ENCODE assay signal across 17 cellular contexts in the genomic region with DNA sequence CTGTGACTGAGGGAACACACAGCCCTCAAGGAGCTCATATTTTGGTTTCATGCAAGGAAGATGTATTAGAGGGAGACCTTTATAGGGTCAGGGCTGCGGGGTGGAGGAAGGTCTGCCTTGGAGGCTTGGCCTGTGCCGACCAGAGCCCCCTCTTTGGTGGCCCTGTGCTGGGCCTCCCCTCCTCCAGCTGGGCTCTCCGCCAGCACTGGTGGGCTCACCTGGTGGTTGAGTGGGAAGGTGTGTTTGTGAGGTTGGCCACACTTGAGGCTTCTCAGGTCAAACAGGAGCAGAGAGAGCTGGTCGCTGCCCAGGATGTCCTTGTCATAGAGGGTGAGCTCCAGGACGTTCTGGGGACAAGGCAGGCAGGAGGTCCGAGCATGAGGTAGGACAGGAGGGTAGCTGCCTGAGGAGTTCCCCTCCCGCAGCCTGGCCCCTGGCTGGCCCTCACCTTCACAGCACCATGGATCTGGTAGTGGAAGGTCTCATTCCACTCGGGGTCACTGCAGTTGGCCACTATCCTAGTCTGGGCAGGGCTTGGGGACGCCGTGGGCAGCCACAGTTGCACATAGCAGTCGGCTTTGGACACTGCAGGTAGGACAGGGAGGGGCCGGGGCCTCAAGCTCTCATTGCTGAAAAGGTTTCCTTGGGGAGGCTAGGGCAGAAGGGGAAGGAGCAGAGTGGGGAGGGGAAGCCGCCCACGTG. TPM values are rescaled to one million over a fixed set of nuclear protein-coding genes. Genes with fewer than 3 reads are reported as not detected.
DNase-seq lines count a peak whose midpoint lies in the region; ATAC-seq and TF ChIP-seq lines count a peak whose summit lies in the region.
"Had no signal": no experiment of that assay in that cellular context is flagged by ENCODE, and none has a peak within 500 bp of the region (broad histone marks: within the 10 kb centered on the region; RNA-seq: fewer than 3 reads in every experiment).

No MANE protein-coding gene starts in this region.

- intact Hi-C loops in lower lobe of right lung (cut with DNase I) (no loop called here), gastrocnemius medialis (cut with DNase I; ENCODE audit: low total_unique reads) (loop anchor here (2.0 to 5.0 kb wide), 2 partner anchors 235 to 318 kb away; no protein-coding TSS in a partner anchor)

- POLR2A ChIA-PET in activated CD4-positive, alpha-beta memory T cell treated with anti-CD3 and anti-CD28 coated beads, Interleukin-2, amount 10 ng/mL, durations not matched to agents 7 days and 5 days (lab: Charles Lee): interaction anchor here (1.4 kb wide), 1 partner anchor 13 kb away, joined by 3 read pairs; no protein-coding TSS in a partner anchor

- H3K4me3 ChIP-seq in H7 (ENCODE audit: insufficient read depth, low read depth, low read length): no peak overlapping the region
- peak overlapping the region; percentile 48 for H3K4me3 ChIP-seq in lower lobe of right lung
- no peak overlapping the region for H3K4me3 ChIP-seq in gastrocnemius medialis
- H3K4me3 ChIP-seq: BLaER1, K562 had no signal

- no peaks in the 10 kb centered on the region for H3K9me3 Mint-ChIP-seq in activated CD4-positive, alpha-beta memory T cell treated with anti-CD3 and anti-CD28 coated beads, Interleukin-2, amount 10 ng/mL, durations not matched to agents 7 days and 5 days

- no peaks in the 10 kb centered on the region for H3K36me3 Mint-ChIP-seq in activated CD4-positive, alpha-beta memory T cell treated with anti-CD3 and anti-CD28 coated beads, Interleukin-2, amount 10 ng/mL, durations not matched to agents 7 days and 5 days (ENCODE audit: low read depth)

- H3K27ac Mint-ChIP-seq in activated CD4-positive, alpha-beta memory T cell treated with anti-CD3 and anti-CD28 coated beads, Interleukin-2, amount 10 ng/mL, durations not matched to agents 7 days and 5 days: no peak overlapping the region

- TF ChIP-seq POLR2A in gastrocnemius medialis (IDR thresholded peaks at IDR 0.05): no peak

- CTCF ChIA-PET in activated CD4-positive, alpha-beta memory T cell treated with anti-CD3 and anti-CD28 coated beads, Interleukin-2, amount 10 ng/mL, durations not matched to agents 7 days and 5 days (lab: Charles Lee): interaction anchor here (2.2 kb wide), 1 partner anchor 19 kb away, joined by 4 read pairs; no protein-coding TSS in a partner anchor

- H3K9me3 ChIP-seq in lower lobe of right lung (no peaks in the 10 kb centered on the region), gastrocnemius medialis (no peaks in the 10 kb centered on the region)
- H3K9me3 ChIP-seq: BLaER1 had no signal

- no peaks in the 10 kb centered on the region for H3K4me1 Mint-ChIP-seq in activated CD4-positive, alpha-beta memory T cell treated with anti-CD3 and anti-CD28 coated beads, Interleukin-2, amount 10 ng/mL, durations not matched to agents 7 days and 5 days

- peak; percentile 3 for DNase-seq in activated T-cell treated with anti-CD3 and anti-CD28 coated beads, Interleukin-2, amount 50 U/mL, for 1 hour
- DNase-seq in activated T-cell treated with anti-CD3 and anti-CD28 coated beads, Interleukin-2, amount 50 U/mL, for 48 hours: no peak
- DNase-seq in H7 (peak; percentile 37), lower lobe of right lung (peak; percentile 71), gastrocnemius medialis (no peak), ureter (ENCODE audit: low spot score) (no peak)
- DNase-seq in activated CD4-positive, alpha-beta memory T cell treated with anti-CD3 and anti-CD28 coated beads, Interleukin-2, amount 10 ng/mL, durations not matched to agents 7 days and 5 days: no peak
- DNase-seq: DMS 273 treated with DMSO at 0.1 percent for 48 hours, NCI-H146, NCI-H2227 treated with DMSO at 0.1 percent for 48 hours had no signal

- H3K4me1 ChIP-seq in lower lobe of right lung (peaks cover 14% of the 10 kb centered on the region), gastrocnemius medialis (peaks cover 56 to 67% of the 10 kb centered on the region in 2 donors)
- H3K4me1 ChIP-seq: BLaER1 had no signal

- H3K36me3 ChIP-seq in H7 (replicated peaks; ENCODE audit: control insufficient read depth, insufficient read depth, low read length) (no peaks in the 10 kb centered on the region; the same call in 1 of the 2 replicates), lower lobe of right lung (peaks cover 4% of the 10 kb centered on the region), gastrocnemius medialis (peaks cover 0 to 5% of the 10 kb centered on the region in 2 donors)

- H3K27me3 Mint-ChIP-seq in activated CD4-positive, alpha-beta memory T cell treated with anti-CD3 and anti-CD28 coated beads, Interleukin-2, amount 10 ng/mL, durations not matched to agents 7 days and 5 days: no peaks in the 10 kb centered on the region

- H3K27me3 ChIP-seq in H7 (ENCODE audit: control insufficient read depth, insufficient read depth, low read length) (no peaks in the 10 kb centered on the region), lower lobe of right lung (ENCODE audit: low read depth) (no peaks in the 10 kb centered on the region), gastrocnemius medialis (no peaks in the 10 kb centered on the region)
- H3K27me3 ChIP-seq: BLaER1 had no signal

- H3K4me3 Mint-ChIP-seq in activated CD4-positive, alpha-beta memory T cell treated with anti-CD3 and anti-CD28 coated beads, Interleukin-2, amount 10 ng/mL, durations not matched to agents 7 days and 5 days: no peak overlapping the region

- TF ChIP-seq CTCF in lower lobe of right lung (IDR thresholded peaks at IDR 0.05) (no peak), gastrocnemius medialis (IDR thresholded peaks at IDR 0.05 in 4 of 5, conservative IDR thresholded peaks at IDR 0.05 in 1 of 5) (no peak)

- peak overlapping the region; percentile 27 for H3K27ac ChIP-seq in lower lobe of right lung
- peak overlapping the region; percentile 93 to 100 (median 95) for H3K27ac ChIP-seq in gastrocnemius medialis
- H3K27ac ChIP-seq: 22Rv1, BLaER1, HL-60 had no signal

- ATAC-seq in lower lobe of right lung: peak in 1 of 2 donors; percentile 9
- no peak for ATAC-seq in gastrocnemius medialis
- no peak for ATAC-seq in GM18511 (IDR thresholded peaks at IDR 0.05; ENCODE audit: unreplicated experiment)
- ATAC-seq: K562 had no signal

- in situ Hi-C loops in gastrocnemius medialis (cut with MboI; ENCODE audit: low sequenced_read_pairs in 4 of 4): no loop called here

RNA-seq across cellular contexts. Expression of a gene that starts 2.4 kb away (rescaled TPM):
- not detected in 2 replicates for total RNA-seq in H7 (2014; rRNA removed; shearing (Covaris generic))
- 99.0 TPM for total RNA-seq in lower lobe of right lung
- 1 to 10 TPM; 1.0 to 8.4 (median 4.9) TPM for total RNA-seq in gastrocnemius medialis
- 47.8 TPM for total RNA-seq in ureter
- total RNA-seq in activated CD4-positive, alpha-beta memory T cell treated with anti-CD3 and anti-CD28 coated beads, Interleukin-2, amount 10 ng/mL, durations not matched to agents 7 days and 5 days: not detected
- total RNA-seq: H4, OCI-LY7 had no signal

RNA-seq across cellular contexts. Expression of a gene that starts 54.1 kb away (rescaled TPM):
- 26.6 and 27.9 TPM in 2 replicates for total RNA-seq in H7 (2014; rRNA removed; shearing (Covaris generic))
- 79.9 TPM for total RNA-seq in lower lobe of right lung
- 10 to 100 TPM; 28.8 to 41.8 (median 35.2) TPM for total RNA-seq in gastrocnemius medialis
- total RNA-seq in ureter: 96.7 TPM
- total RNA-seq in activated CD4-positive, alpha-beta memory T cell treated with anti-CD3 and anti-CD28 coated beads, Interleukin-2, amount 10 ng/mL, durations not matched to agents 7 days and 5 days: 10 to 100 TPM; 76.8 to 82.3 TPM

RNA-seq across cellular contexts. Expression of a gene that starts 59.7 kb away (rescaled TPM):
- total RNA-seq in H7 (2014; rRNA removed; shearing (Covaris generic)): 0.11 and 0.17 TPM in 2 replicates
- total RNA-seq in lower lobe of right lung (not detected), gastrocnemius medialis (under 1 TPM in 1 of 4 donors, not detected in 3; 0.10 TPM), ureter (0.13 TPM)
- total RNA-seq in activated CD4-positive, alpha-beta memory T cell treated with anti-CD3 and anti-CD28 coated beads, Interleukin-2, amount 10 ng/mL, durations not matched to agents 7 days and 5 days: not detected
- total RNA-seq: H4, OCI-LY7 had no signal

Comparison
In these comparisons a context has a peak if more than half of its experiments do, and no peak if none do; other contexts are left out.
1. DNase-seq: peak in activated T-cell treated with anti-CD3 and anti-CD28 coated beads, Interleukin-2, amount 50 U/mL, for 1 hour (single experiment), H7 (single experiment) and lower lobe of right lung (single experiment); none in activated T-cell treated with anti-CD3 and anti-CD28 coated beads, Interleukin-2, amount 50 U/mL, for 48 hours (0 of 2), gastrocnemius medialis (0 of 2), ureter (single experiment) and activated CD4-positive, alpha-beta memory T cell treated with anti-CD3 and anti-CD28 coated beads, Interleukin-2, amount 10 ng/mL, durations not matched to agents 7 days and 5 days (single experiment).